19 cellular contexts compared by ENCODE assay signal in genomic region chr11:34641456-34641855, GRCh38. TPM values are rescaled to one million over a fixed set of nuclear protein-coding genes. Genes with fewer than 3 reads are reported as not detected.
A peak's percentile ranks its signal among the peaks of the same experiment; 100 is the strongest.
DNase-seq lines count a peak whose midpoint lies in the region; ATAC-seq and TF ChIP-seq lines count a peak whose summit lies in the region.
"Had no signal": no experiment of that assay in that cellular context is flagged by ENCODE, and none has a peak within 500 bp of the region (broad histone marks: within the 10 kb centered on the region; RNA-seq: fewer than 3 reads in every experiment).

No MANE protein-coding gene starts in this region.

- no peak overlapping the region for H3K14ac ChIP-seq in IMR-90 (replicated peaks; ENCODE audit: low read depth, low read length)

- H3K9me3 Mint-ChIP-seq in stimulated activated memory B cell treated with anti-CD40 and anti-IgM and Interleukin-4, amounts not matched to agents 10 μg/mL and 1 μg/mL and 100 μg/mL, for 72 hours = no peaks in the 10 kb centered on the region
- no peaks in the 10 kb centered on the region for H3K9me3 Mint-ChIP-seq in activated naive CD4-positive, alpha-beta T cell treated with anti-CD3 and anti-CD28 coated beads for 36 hours
- H3K9me3 Mint-ChIP-seq: activated CD4-positive, alpha-beta memory T cell treated with anti-CD3 and anti-CD28 coated beads for 36 hours; activated naive CD8-positive, alpha-beta T cell treated with anti-CD3 and anti-CD28 coated beads for 36 hours; activated T-cell treated with anti-CD3 and anti-CD28 coated beads, Interleukin-2, amount 50 U/mL, for 4 hours had no signal

- H3K27me3 ChIP-seq in IMR-90 (ENCODE audit: control insufficient read depth, insufficient read depth, low read length) = no peaks in the 10 kb centered on the region

- H2AK5ac ChIP-seq in IMR-90 (ENCODE audit: low read depth, low read length) = no peak overlapping the region

- no CpG with 5 or more reads among the region's 5 CpGs for WGBS in IMR-90 (ENCODE audit: extremely low coverage in 2 of 2, insufficient read length in 1 of 2), 2 experiments

- in situ Hi-C loops in IMR-90 (cut with MboI; ENCODE audit: low sequenced_read_pairs) = no loop called here

- H4K8ac ChIP-seq in IMR-90 (ENCODE audit: low read depth in 2 of 2, low read length in 2 of 2) = no peak overlapping the region

- H3K4me3 Mint-ChIP-seq in stimulated activated memory B cell treated with anti-CD40 and anti-IgM and Interleukin-4, amounts not matched to agents 10 μg/mL and 1 μg/mL and 100 μg/mL, for 72 hours = no peak overlapping the region
- no peak overlapping the region for H3K4me3 Mint-ChIP-seq in activated naive CD4-positive, alpha-beta T cell treated with anti-CD3 and anti-CD28 coated beads for 36 hours
- H3K4me3 Mint-ChIP-seq: activated CD4-positive, alpha-beta memory T cell treated with anti-CD3 and anti-CD28 coated beads for 36 hours; activated naive CD8-positive, alpha-beta T cell treated with anti-CD3 and anti-CD28 coated beads for 36 hours; activated T-cell treated with anti-CD3 and anti-CD28 coated beads, Interleukin-2, amount 50 U/mL, for 4 hours had no signal

- TF ChIP-seq POLR2A in IMR-90 (IDR thresholded peaks at IDR 0.05; ENCODE audit: low read depth, low read length) = no peak

- H3K4me1 ChIP-seq in IMR-90 (ENCODE audit: control insufficient read depth, insufficient read depth, low read length) = peaks cover 17% of the 10 kb centered on the region
- H3K4me1 ChIP-seq: psoas muscle had no signal

- H3K36me3 ChIP-seq in IMR-90 (ENCODE audit: control insufficient read depth, insufficient read depth, low read length) = no peaks in the 10 kb centered on the region

- no peak overlapping the region for H3K23ac ChIP-seq in IMR-90 (ENCODE audit: low read depth, low read length)

- CTCF ChIA-PET in IMR-90 (lab: Yijun Ruan, JAX) = no interaction called here
- CTCF ChIA-PET in activated naive CD4-positive, alpha-beta T cell treated with anti-CD3 and anti-CD28 coated beads for 36 hours (lab: Charles Lee) = interaction anchor here (1.1 kb wide), 1 partner anchor 198 kb away, joined by 3 read pairs; no protein-coding TSS in a partner anchor

- TF ChIP-seq RAD21 in IMR-90 (IDR thresholded peaks at IDR 0.05; ENCODE audit: low read length) = no peak

- H3K9me1 ChIP-seq in IMR-90 (ENCODE audit: insufficient read depth, low read length) = peaks cover 20% of the 10 kb centered on the region

- H4K20me1 ChIP-seq in IMR-90 (ENCODE audit: insufficient read depth, low read length) = no peaks in the 10 kb centered on the region

- no peak overlapping the region for H2BK20ac ChIP-seq in IMR-90 (ENCODE audit: low read depth, low read length)

- H3K4me2 ChIP-seq in IMR-90 (ENCODE audit: low read depth, low read length) = no peak overlapping the region

- H3K27ac ChIP-seq in IMR-90 (ENCODE audit: insufficient read depth, low read length) (no peak overlapping the region), VCaP (peak overlapping the region; percentile 100)
- H3K27ac ChIP-seq: psoas muscle had no signal

- ATAC-seq in IMR-90 (ENCODE audit: low read depth) (no peak), left lobe of liver (peak; percentile 56), HG03175 (IDR thresholded peaks at IDR 0.05; ENCODE audit: unreplicated experiment) (no peak)
- ATAC-seq in stimulated activated memory B cell treated with anti-CD40 and anti-IgM and Interleukin-4, amounts not matched to agents 10 μg/mL and 1 μg/mL and 100 μg/mL, for 72 hours = no peak
- ATAC-seq: activated T-cell treated with anti-CD3 and anti-CD28 coated beads, Interleukin-2, amount 50 U/mL, for 4 hours; psoas muscle had no signal

- POLR2A ChIA-PET in IMR-90 (lab: Charles Lee; ENCODE audit: unreplicated experiment) = no interaction called here

- H2AK9ac ChIP-seq in IMR-90 (replicated peaks; ENCODE audit: low read depth, low read length, poor library complexity) = no peak overlapping the region

- H3K56ac ChIP-seq in IMR-90 (ENCODE audit: extremely low read depth, insufficient read depth, low read length) = no peak overlapping the region

- DNase-seq in IMR-90 (no peak), left lobe of liver (ENCODE audit: low spot score) (no peak), islet precursor cell (no peak), globus pallidus (ENCODE audit: low spot score) (no peak)
- DNase-seq in activated naive CD4-positive, alpha-beta T cell treated with anti-CD3 and anti-CD28 coated beads for 36 hours = no peak
- DNase-seq: activated CD4-positive, alpha-beta memory T cell treated with anti-CD3 and anti-CD28 coated beads for 36 hours; activated naive CD8-positive, alpha-beta T cell treated with anti-CD3 and anti-CD28 coated beads for 36 hours; activated T-cell treated with anti-CD3 and anti-CD28 coated beads, Interleukin-2, amount 50 U/mL, for 4 hours; H7; naive B cell; NCI-H2081 treated with DMSO at 0.1 percent for 48 hours; NCI-H748 treated with DMSO at 0.1 percent for 48 hours; psoas muscle; stimulated activated naive CD4-positive, alpha-beta T cell treated with Interleukin-2 at 50 U/mL for 16 hours; SW 1271 had no signal

- H2BK5ac ChIP-seq in IMR-90 (ENCODE audit: low read depth, low read length, poor library complexity, severe bottlenecking) = no peak overlapping the region

- H3K27me3 Mint-ChIP-seq in stimulated activated memory B cell treated with anti-CD40 and anti-IgM and Interleukin-4, amounts not matched to agents 10 μg/mL and 1 μg/mL and 100 μg/mL, for 72 hours = no peaks in the 10 kb centered on the region
- peaks cover 31% of the 10 kb centered on the region for H3K27me3 Mint-ChIP-seq in activated naive CD4-positive, alpha-beta T cell treated with anti-CD3 and anti-CD28 coated beads for 36 hours (ENCODE audit: low read depth)

- intact Hi-C loops in IMR-90 (cut with micrococcal nuclease) = no loop called here
- intact Hi-C loops in activated naive CD4-positive, alpha-beta T cell treated with anti-CD3 and anti-CD28 coated beads for 36 hours (cut with micrococcal nuclease) = no loop called here

- H3K79me1 ChIP-seq in IMR-90 (ENCODE audit: low read depth in 1 of 2, low read length in 2 of 2) = no peaks in the 10 kb centered on the region

- no peak overlapping the region for H3K4me3 ChIP-seq in IMR-90 (ENCODE audit: insufficient read depth, low read depth, low read length)
- H3K4me3 ChIP-seq: psoas muscle had no signal

- H4K5ac ChIP-seq in IMR-90 (ENCODE audit: low read depth, low read length) = no peak overlapping the region

- no peak overlapping the region for H3K4ac ChIP-seq in IMR-90 (ENCODE audit: low read depth, low read length)

- no peaks in the 10 kb centered on the region for H3K4me1 Mint-ChIP-seq in stimulated activated memory B cell treated with anti-CD40 and anti-IgM and Interleukin-4, amounts not matched to agents 10 μg/mL and 1 μg/mL and 100 μg/mL, for 72 hours
- peaks cover 4% of the 10 kb centered on the region for H3K4me1 Mint-ChIP-seq in activated naive CD4-positive, alpha-beta T cell treated with anti-CD3 and anti-CD28 coated beads for 36 hours (ENCODE audit: low read depth)
- H3K4me1 Mint-ChIP-seq: naive B cell had no signal

- H2BK120ac ChIP-seq in IMR-90 (ENCODE audit: low read depth, low read length) = no peak overlapping the region

- no peak overlapping the region for H4K91ac ChIP-seq in IMR-90 (ENCODE audit: insufficient read depth, low read depth, low read length)

- H3K18ac ChIP-seq in IMR-90 (ENCODE audit: low read depth, low read length) = no peak overlapping the region

- H3K9ac ChIP-seq in IMR-90 (ENCODE audit: low read depth, low read length) = no peak overlapping the region

- peak overlapping the region; percentile 28 for H3K27ac Mint-ChIP-seq in stimulated activated memory B cell treated with anti-CD40 and anti-IgM and Interleukin-4, amounts not matched to agents 10 μg/mL and 1 μg/mL and 100 μg/mL, for 72 hours
- no peak overlapping the region for H3K27ac Mint-ChIP-seq in activated naive CD4-positive, alpha-beta T cell treated with anti-CD3 and anti-CD28 coated beads for 36 hours
- H3K27ac Mint-ChIP-seq: activated CD4-positive, alpha-beta memory T cell treated with anti-CD3 and anti-CD28 coated beads for 36 hours; activated naive CD8-positive, alpha-beta T cell treated with anti-CD3 and anti-CD28 coated beads for 36 hours; naive B cell had no signal

- no TSS peak for BruUV-seq in IMR-90 (replicated peaks; lab: Mats Ljungman, UMichigan)

- no peak overlapping the region for H2BK15ac ChIP-seq in IMR-90 (ENCODE audit: low read depth, low read length)

- no peak overlapping the region for H2AFZ ChIP-seq in IMR-90 (replicated peaks; ENCODE audit: low read length, poor library complexity)

- no peaks in the 10 kb centered on the region for H3K9me3 ChIP-seq in IMR-90 (ENCODE audit: control insufficient read depth, insufficient read depth, low read length)
- H3K9me3 ChIP-seq: psoas muscle had no signal

- H3K36me3 Mint-ChIP-seq in stimulated activated memory B cell treated with anti-CD40 and anti-IgM and Interleukin-4, amounts not matched to agents 10 μg/mL and 1 μg/mL and 100 μg/mL, for 72 hours = no peaks in the 10 kb centered on the region
- H3K36me3 Mint-ChIP-seq in activated naive CD4-positive, alpha-beta T cell treated with anti-CD3 and anti-CD28 coated beads for 36 hours (ENCODE audit: low read depth) = no peaks in the 10 kb centered on the region
- H3K36me3 Mint-ChIP-seq: activated CD4-positive, alpha-beta memory T cell treated with anti-CD3 and anti-CD28 coated beads for 36 hours; activated naive CD8-positive, alpha-beta T cell treated with anti-CD3 and anti-CD28 coated beads for 36 hours; naive B cell had no signal

- TF ChIP-seq CTCF in IMR-90 (conservative IDR thresholded peaks at IDR 0.05; ENCODE audit: low read depth, low read length) = no peak
- TF ChIP-seq CTCF in VCaP (conservative IDR thresholded peaks at IDR 0.05) = no peak

- dilution Hi-C loops in IMR-90 (cut with HindIII; ENCODE audit: low sequenced_read_pairs, unreplicated experiment) = no loop called here

TF ChIP-seq in IMR-90, 13 proteins besides CTCF, POLR2A, EP300 and RAD21:
- TF ChIP-seq SMC3 (IDR thresholded peaks at IDR 0.05; ENCODE audit: low read depth, low read length) (no peak), CEBPB (IDR thresholded peaks at IDR 0.05; ENCODE audit: low read depth, low read length) (peak; percentile 66)

RNA-seq across cellular contexts. Expression of gene EHF, which starts 20.6 kb away (rescaled TPM):
- total RNA-seq in IMR-90 (2012; rRNA removed) (under 0.01 TPM in 1 of 2 replicates, not detected in the other), left lobe of liver (2.8 TPM)
- polyA plus RNA-seq in IMR-90 (2012; rRNA removed) = not detected in 2 replicates
- polyA plus RNA-seq in IMR-90 (2012; cell fraction: cytosol; rRNA removed) = not detected in 2 replicates
- not detected in 2 replicates for polyA plus RNA-seq in IMR-90 (2012; cell fraction: nucleus; rRNA removed; ENCODE audit: low replicate concordance)
- not detected for total RNA-seq in activated naive CD4-positive, alpha-beta T cell treated with anti-CD3 and anti-CD28 coated beads for 36 hours
- total RNA-seq: activated CD4-positive, alpha-beta memory T cell treated with anti-CD3 and anti-CD28 coated beads for 36 hours; activated naive CD8-positive, alpha-beta T cell treated with anti-CD3 and anti-CD28 coated beads for 36 hours; fibroblast of lung had no signal
